In genomic region chr17:81878294-81878693, GRCh38 we compare ENCODE assay signal across 27 cellular contexts.
"Had no signal": no experiment of that assay in that cellular context is flagged by ENCODE, and none has a peak within 500 bp of the region (broad histone marks: within the 10 kb centered on the region; RNA-seq: fewer than 3 reads in every experiment).

No MANE protein-coding gene starts in this region.

- H3K27me3 ChIP-seq: ascending aorta, breast epithelium, cardiac muscle cell, colonic mucosa, heart left ventricle had no signal

- H3K36me3 ChIP-seq: breast epithelium, colonic mucosa had no signal

- H3K9me3 ChIP-seq: ascending aorta, breast epithelium, colonic mucosa, heart left ventricle had no signal

- H3K4me1 ChIP-seq: ascending aorta, colonic mucosa, heart left ventricle had no signal

- H3K4me3 ChIP-seq: ascending aorta, breast epithelium, cardiac muscle cell, colonic mucosa, heart left ventricle had no signal

- ATAC-seq: activated CD4-positive, alpha-beta T cell treated with anti-CD3 and anti-CD28 coated beads for 36 hours; activated CD8-positive, alpha-beta memory T cell treated with anti-CD3 and anti-CD28 coated beads, Interleukin-2, amount 10 ng/mL, durations not matched to agents 7 days and 5 days; activated CD8-positive, alpha-beta T cell treated with anti-CD3 and anti-CD28 coated beads, Interleukin-2, amount 10 ng/mL, durations not matched to agents 7 days and 5 days; activated naive CD4-positive, alpha-beta T cell treated with anti-CD3 and anti-CD28 coated beads, Interleukin-2, amount 50 U/mL, for 72 hours; heart left ventricle had no signal

- DNase-seq: activated CD4-positive, alpha-beta memory T cell treated with anti-CD3 and anti-CD28 coated beads for 36 hours; activated CD4-positive, alpha-beta T cell treated with anti-CD3 and anti-CD28 coated beads for 36 hours; activated CD4-positive, alpha-beta T cell treated with anti-CD3 and anti-CD28 coated beads, Interleukin-2, amount 10 ng/mL, durations not matched to agents 24 days and 14 days; activated CD4-positive, CD25-positive, alpha-beta regulatory T cell; activated CD4-positive, CD25-positive, alpha-beta regulatory T cell treated with anti-CD3 and anti-CD28 coated beads, Interleukin-2, amount 50 U/mL, for 72 hours; activated CD8-positive, alpha-beta memory T cell treated with anti-CD3 and anti-CD28 coated beads, Interleukin-2, amount 10 ng/mL, durations not matched to agents 7 days and 5 days; activated CD8-positive, alpha-beta memory T cell treated with anti-CD3 and anti-CD28 coated beads, Interleukin-2, amount 50 U/mL, for 4 hours; activated CD8-positive, alpha-beta T cell treated with anti-CD3 and anti-CD28 coated beads, Interleukin-2, amount 10 ng/mL, durations not matched to agents 7 days and 5 days; activated effector memory CD4-positive, alpha-beta T cell treated with anti-CD3 and anti-CD28 coated beads, Interleukin-2, amount 50 U/mL, for 16 hours; activated naive CD4-positive, alpha-beta T cell treated with anti-CD3 and anti-CD28 coated beads, Interleukin-2, amount 10 ng/mL, durations not matched to agents 7 days and 5 days; activated naive CD8-positive, alpha-beta T cell treated with anti-CD3 and anti-CD28 coated beads, Interleukin-2, amount 10 ng/mL, durations not matched to agents 7 days and 5 days; activated T-cell treated with anti-CD3 and anti-CD28 coated beads, Interleukin-2, amount 50 U/mL, for 1 hour; activated T-cell treated with anti-CD3 and anti-CD28 coated beads, Interleukin-2, amount 50 U/mL, for 48 hours; central memory CD4-positive, alpha-beta T cell; cerebellar nuclear complex; colonic mucosa; effector CD8-positive, alpha-beta T cell; foreskin fibroblast; heart left ventricle; T-helper 2 cell had no signal

- FAIRE-seq: endometrium, endothelial cell of umbilical vein, frontal cortex had no signal
